ENCODE assay signal across 22 cellular contexts in the genomic region with DNA sequence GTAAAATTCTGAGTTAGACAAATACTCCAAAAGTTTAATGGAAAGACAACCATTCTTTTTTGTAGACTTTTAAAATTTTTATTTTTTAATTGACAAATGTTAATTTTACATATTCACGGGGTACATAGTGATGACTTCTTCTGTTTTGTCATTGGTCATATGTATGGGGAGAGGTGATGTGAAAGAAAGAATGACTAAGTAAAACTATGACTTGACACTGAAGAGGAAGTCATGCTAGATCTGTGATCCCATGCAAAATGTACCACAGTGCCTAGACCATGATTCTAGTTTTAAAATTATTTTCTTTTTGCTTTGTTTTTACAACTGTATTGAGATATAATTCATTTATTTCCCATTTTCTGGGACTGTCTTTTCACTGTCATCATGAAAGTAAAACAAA.
A peak's percentile ranks its signal among the peaks of the same experiment; 100 is the strongest.
DNase-seq lines count a peak whose midpoint lies in the region; ATAC-seq, FAIRE-seq and TF ChIP-seq lines count a peak whose summit lies in the region.
"Had no signal": no experiment of that assay in that cellular context is flagged by ENCODE, and none has a peak within 500 bp of the region (broad histone marks: within the 10 kb centered on the region; RNA-seq: fewer than 3 reads in every experiment).

No MANE protein-coding gene starts in this region.

- H3K9ac ChIP-seq in K562 (ENCODE audit: insufficient read depth in 1 of 2, low read depth in 2 of 2, low read length in 2 of 2) (no peak overlapping the region), trophoblast cell (ENCODE audit: low read length) (no peak overlapping the region)

- no peak overlapping the region for H4K8ac ChIP-seq in trophoblast cell (ENCODE audit: low read depth, low read length)

- TF ChIP-seq RAD21 in K562 (CRISPR knock-in tag; conservative IDR thresholded peaks at IDR 0.05 in 1 of 2, IDR thresholded peaks at IDR 0.05 in 1 of 2): no peak

- H2AK5ac ChIP-seq in trophoblast cell (ENCODE audit: low read length): no peak overlapping the region

- no peak for TF ChIP-seq POLR2A in K562 (conservative IDR thresholded peaks at IDR 0.05)

- DNase-seq in K562 (ENCODE audit: extremely low read depth in 1 of 4, low spot score in 3 of 4) (peak in 1 of 4 experiments; percentile 10), trophoblast cell (no peak), NCI-H82 treated with DMSO at 0.1 percent for 48 hours (lab: John Stamatoyannopoulos, UW; ENCODE audit: unreplicated experiment) (no peak)
- DNase-seq: CD4-positive, alpha-beta T cell; DMS153; dorsolateral prefrontal cortex; IMR-90; left colon; NCI-H1436; NCI-H526; small intestine; stimulated activated CD4-positive, alpha-beta T cell treated with anti-CD3 and anti-CD28 coated beads, Interleukin-2, amount 100 ng/mL, for 48 hours; stimulated activated naive CD8-positive, alpha-beta T cell treated with anti-CD3 and anti-CD28 coated beads, Interleukin-15, Interleukin-2, amounts not matched to agents 100 U/mL and 50 U/mL, for 24 hours; thyroid gland had no signal

- H3K4me2 ChIP-seq in K562 (ENCODE audit: insufficient read depth, low read length) (no peak overlapping the region), trophoblast cell (ENCODE audit: low read length) (no peak overlapping the region)

- no peak overlapping the region for H3K23ac ChIP-seq in trophoblast cell (ENCODE audit: low read length)

- H2BK5ac ChIP-seq in trophoblast cell (ENCODE audit: low read depth, low read length, poor library complexity): no peak overlapping the region

- H3K36me3 ChIP-seq in K562 (ENCODE audit: control insufficient read depth, insufficient read depth, low read length) (no peaks in the 10 kb centered on the region), trophoblast cell (ENCODE audit: control insufficient read depth in 1 of 2, insufficient read depth in 2 of 2, low read length in 2 of 2) (no peaks in the 10 kb centered on the region)
- H3K36me3 ChIP-seq: neutrophil, thyroid gland had no signal

- H3K14ac ChIP-seq in trophoblast cell (ENCODE audit: low read length): no peak overlapping the region

- H3K9me1 ChIP-seq in K562 (ENCODE audit: control insufficient read depth, insufficient read depth, low read length): no peaks in the 10 kb centered on the region

- no TSS peak for BruUV-seq in K562 (replicated peaks; lab: Mats Ljungman, UMichigan)

- H3K4me3 ChIP-seq in K562 (no peak overlapping the region), trophoblast cell (ENCODE audit: low read depth, low read length) (no peak overlapping the region)
- H3K4me3 ChIP-seq: dorsolateral prefrontal cortex, thyroid gland had no signal

- intact Hi-C loops in K562 (cut with micrococcal nuclease): no loop called here

- 42% methylated on average over 1 of the region's 1 CpG for WGBS in K562 (ENCODE audit: insufficient coverage, low coverage, missing lambda C conversion rate)
- WGBS in trophoblast cell (ENCODE audit: extremely low coverage, insufficient coverage, insufficient read length): no CpG with 5 or more reads among the region's 1 CpG

- H4K91ac ChIP-seq in trophoblast cell (ENCODE audit: low read depth, low read length): no peak overlapping the region

- in situ Hi-C loops in K562 (cut with MboI): no loop called here

- H4K20me1 ChIP-seq in K562 (replicated peaks; ENCODE audit: control insufficient read depth, insufficient read depth, low read length): no peaks in the 10 kb centered on the region

- H3K18ac ChIP-seq in trophoblast cell (ENCODE audit: low read length): no peak overlapping the region

- H3K79me2 ChIP-seq in K562 (ENCODE audit: control insufficient read depth, insufficient read depth, low read length) (no peaks in the 10 kb centered on the region), trophoblast cell (ENCODE audit: control insufficient read depth, insufficient read depth, low read length, poor library complexity) (no peaks in the 10 kb centered on the region)

- H3K9me3 ChIP-seq in K562 (replicated peaks; ENCODE audit: control insufficient read depth, insufficient read depth, low read depth, low read length) (no peaks in the 10 kb centered on the region), trophoblast cell (ENCODE audit: insufficient read depth, low read depth, low read length) (no peaks in the 10 kb centered on the region)
- H3K9me3 ChIP-seq: neutrophil, thyroid gland had no signal

- POLR2A ChIA-PET in K562 (lab: Yijun Ruan, JAX): no interaction called here

- no peak overlapping the region for H3K4ac ChIP-seq in trophoblast cell (ENCODE audit: low read depth, low read length)

- H2AFZ ChIP-seq in K562 (ENCODE audit: low read depth, low read length) (peak overlapping the region; percentile 59; the same call in 1 of the 2 replicates), trophoblast cell (ENCODE audit: insufficient read depth, low read length, poor library complexity) (no peak overlapping the region)

- CTCF ChIA-PET in K562 (lab: Yijun Ruan, JAX; ENCODE audit: low intra/inter-chr PET ratio): no interaction called here

- no peak for FAIRE-seq in K562 (lab: Jason Lieb, UNC)
- FAIRE-seq: astrocyte, endothelial cell of umbilical vein, G401.6, small intestine had no signal

- H2BK12ac ChIP-seq in trophoblast cell (ENCODE audit: low read length): no peak overlapping the region

- H3K27ac ChIP-seq in K562 (ENCODE audit: extremely low read depth, low read depth, low read length) (no peak overlapping the region), trophoblast cell (ENCODE audit: low read depth, low read length) (no peak overlapping the region)
- H3K27ac ChIP-seq: dorsolateral prefrontal cortex, neutrophil, thyroid gland had no signal

- TF ChIP-seq EP300 in K562 (IDR thresholded peaks at IDR 0.05; ENCODE audit: low read length): no peak

- H3K27me3 ChIP-seq in K562 (ENCODE audit: control insufficient read depth in 2 of 2, insufficient read depth in 2 of 2, low read length in 2 of 2) (no peaks in the 10 kb centered on the region), trophoblast cell (ENCODE audit: insufficient read depth, low read length) (no peaks in the 10 kb centered on the region)
- H3K27me3 ChIP-seq: dorsolateral prefrontal cortex, neutrophil, thyroid gland had no signal

- H4K12ac ChIP-seq in trophoblast cell (ENCODE audit: low read depth, low read length): no peak overlapping the region

- peak; percentile 58 for ATAC-seq in GM18858 (IDR thresholded peaks at IDR 0.05; ENCODE audit: unreplicated experiment)
- ATAC-seq in GM21367 (IDR thresholded peaks at IDR 0.05; ENCODE audit: unreplicated experiment): peak; percentile 75
- peak; percentile 73 for ATAC-seq in HG03442 (IDR thresholded peaks at IDR 0.05; ENCODE audit: unreplicated experiment)
- 0 out of 3 replicates have a peak, but pooled peaks have one; percentile 39 for ATAC-seq in K562
- ATAC-seq in GM19328 (IDR thresholded peaks at IDR 0.05; ENCODE audit: unreplicated experiment): no peak
- ATAC-seq: left colon; stimulated activated naive CD8-positive, alpha-beta T cell treated with anti-CD3 and anti-CD28 coated beads, Interleukin-15, Interleukin-2, amounts not matched to agents 100 U/mL and 50 U/mL, for 24 hours had no signal

- no peak for TF ChIP-seq CTCF in K562 (IDR thresholded peaks at IDR 0.05 in 2 of 3, conservative IDR thresholded peaks at IDR 0.05 in 1 of 3; ENCODE audit: insufficient read depth in 2 of 3, low read depth in 1 of 3, low read length in 3 of 3)

- H3K4me1 ChIP-seq in K562 (replicated peaks in 1 of 2; ENCODE audit: control insufficient read depth in 2 of 2, insufficient read depth in 2 of 2, low read length in 2 of 2) (no peaks in the 10 kb centered on the region), trophoblast cell (ENCODE audit: control insufficient read depth in 1 of 2, insufficient read depth in 2 of 2, low read length in 2 of 2) (no peaks in the 10 kb centered on the region)
- H3K4me1 ChIP-seq: thyroid gland had no signal

- H2BK120ac ChIP-seq in trophoblast cell (ENCODE audit: insufficient read depth, low read length, poor library complexity): no peak overlapping the region

- no peaks in the 10 kb centered on the region for H3K79me1 ChIP-seq in trophoblast cell (ENCODE audit: low read length)

TF ChIP-seq in K562, 482 proteins besides CTCF, POLR2A, EP300 and RAD21:
- no peak for TF ChIP-seq KLF16 (IDR thresholded peaks at IDR 0.05)
- no peak for TF ChIP-seq FOXK1 (CRISPR knock-in tag; IDR thresholded peaks at IDR 0.05; ENCODE audit: borderline replicate concordance)
- TF ChIP-seq ZNF766 (CRISPR knock-in tag; conservative IDR thresholded peaks at IDR 0.05): no peak
- TF ChIP-seq ZNF316 (IDR thresholded peaks at IDR 0.05): peak; percentile 17; the same call in 1 of the 2 replicates
- no peak for TF ChIP-seq TCF3 (CRISPR knock-in tag; IDR thresholded peaks at IDR 0.05)
- TF ChIP-seq, protein P1, sequence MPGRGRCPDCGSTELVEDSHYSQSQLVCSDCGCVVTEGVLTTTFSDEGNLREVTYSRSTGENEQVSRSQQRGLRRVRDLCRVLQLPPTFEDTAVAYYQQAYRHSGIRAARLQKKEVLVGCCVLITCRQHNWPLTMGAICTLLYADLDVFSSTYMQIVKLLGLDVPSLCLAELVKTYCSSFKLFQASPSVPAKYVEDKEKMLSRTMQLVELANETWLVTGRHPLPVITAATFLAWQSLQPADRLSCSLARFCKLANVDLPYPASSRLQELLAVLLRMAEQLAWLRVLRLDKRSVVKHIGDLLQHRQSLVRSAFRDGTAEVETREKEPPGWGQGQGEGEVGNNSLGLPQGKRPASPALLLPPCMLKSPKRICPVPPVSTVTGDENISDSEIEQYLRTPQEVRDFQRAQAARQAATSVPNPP (IDR thresholded peaks at IDR 0.05; ENCODE audit: borderline replicate concordance, insufficient read depth, insufficient read length): no peak
- TF ChIP-seq RBBP5 (IDR thresholded peaks at IDR 0.05; ENCODE audit: borderline replicate concordance, insufficient read depth, low read length, poor library complexity, severe bottlenecking): no peak
- peak; percentile 51 for TF ChIP-seq C11orf30 (IDR thresholded peaks at IDR 0.05; ENCODE audit: low read depth)
- peak; percentile 53; the same call in 1 of the 2 replicates for TF ChIP-seq NFE2 (IDR thresholded peaks at IDR 0.05; ENCODE audit: low read depth)
- TF ChIP-seq, protein P2, sequence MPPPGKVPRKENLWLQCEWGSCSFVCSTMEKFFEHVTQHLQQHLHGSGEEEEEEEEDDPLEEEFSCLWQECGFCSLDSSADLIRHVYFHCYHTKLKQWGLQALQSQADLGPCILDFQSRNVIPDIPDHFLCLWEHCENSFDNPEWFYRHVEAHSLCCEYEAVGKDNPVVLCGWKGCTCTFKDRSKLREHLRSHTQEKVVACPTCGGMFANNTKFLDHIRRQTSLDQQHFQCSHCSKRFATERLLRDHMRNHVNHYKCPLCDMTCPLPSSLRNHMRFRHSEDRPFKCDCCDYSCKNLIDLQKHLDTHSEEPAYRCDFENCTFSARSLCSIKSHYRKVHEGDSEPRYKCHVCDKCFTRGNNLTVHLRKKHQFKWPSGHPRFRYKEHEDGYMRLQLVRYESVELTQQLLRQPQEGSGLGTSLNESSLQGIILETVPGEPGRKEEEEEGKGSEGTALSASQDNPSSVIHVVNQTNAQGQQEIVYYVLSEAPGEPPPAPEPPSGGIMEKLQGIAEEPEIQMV (tag; conservative IDR thresholded peaks at IDR 0.05; ENCODE audit: low read depth): no peak
- no peak for TF ChIP-seq ZNF764 (CRISPR knock-in tag; IDR thresholded peaks at IDR 0.05; ENCODE audit: low read depth)
